ENCODE assay signal across 34 cellular contexts in genomic region chr4:174314274-174314673, GRCh38.
"Had no signal": no experiment of that assay in that cellular context is flagged by ENCODE, and none has a peak within 500 bp of the region (broad histone marks: within the 10 kb centered on the region; RNA-seq: fewer than 3 reads in every experiment).

No MANE protein-coding gene starts in this region.

- H3K4me3 ChIP-seq: ascending aorta, coronary artery, dorsolateral prefrontal cortex, esophagus muscularis mucosa, heart left ventricle, lower lobe of right lung, mucosa of descending colon, ovary, spleen, suprapubic skin, tibial artery, upper lobe of right lung had no signal

- H3K4me1 Mint-ChIP-seq: activated CD4-positive, alpha-beta T cell treated with anti-CD3 and anti-CD28 coated beads for 36 hours; naive B cell had no signal

- ATAC-seq: activated CD4-positive, alpha-beta T cell treated with anti-CD3 and anti-CD28 coated beads for 36 hours; lower lobe of right lung; mucosa of descending colon; T-cell; upper lobe of right lung had no signal

- H3K27me3 Mint-ChIP-seq: activated CD4-positive, alpha-beta T cell treated with anti-CD3 and anti-CD28 coated beads for 36 hours; activated naive CD4-positive, alpha-beta T cell treated with anti-CD3 and anti-CD28 coated beads, Interleukin-2, amount 10 ng/mL, durations not matched to agents 7 days and 5 days; activated naive CD8-positive, alpha-beta T cell treated with anti-CD3 and anti-CD28 coated beads, Interleukin-2, amount 10 ng/mL, durations not matched to agents 7 days and 5 days; naive B cell; progenitor cell of endocrine pancreas; T-cell had no signal

- H3K27me3 ChIP-seq: ascending aorta, brain microvascular endothelial cell, dorsolateral prefrontal cortex, esophagus muscularis mucosa, foreskin keratinocyte, heart left ventricle, ovary, spleen, suprapubic skin, tibial artery, upper lobe of right lung had no signal

- DNase-seq: activated CD4-positive, alpha-beta T cell treated with anti-CD3 and anti-CD28 coated beads for 36 hours; activated CD4-positive, alpha-beta T cell treated with anti-CD3 and anti-CD28 coated beads, Interleukin-2, amount 50 U/mL, for 48 hours; activated CD4-positive, CD25-positive, alpha-beta regulatory T cell; activated CD8-positive, alpha-beta memory T cell treated with anti-CD3 and anti-CD28 coated beads for 24 hours; activated CD8-positive, alpha-beta memory T cell treated with anti-CD3 and anti-CD28 coated beads, Interleukin-2, amount 50 U/mL, for 4 hours; activated gamma-delta T cell; activated naive CD4-positive, alpha-beta T cell treated with anti-CD3 and anti-CD28 coated beads, Interleukin-2, amount 10 ng/mL, durations not matched to agents 7 days and 5 days; activated naive CD8-positive, alpha-beta T cell treated with anti-CD3 and anti-CD28 coated beads, Interleukin-2, amount 10 ng/mL, durations not matched to agents 7 days and 5 days; activated T-cell treated with anti-CD3 and anti-CD28 coated beads, Interleukin-2, amount 50 U/mL, for 1 hour; dorsolateral prefrontal cortex; effector memory CD4-positive, alpha-beta T cell; heart left ventricle; hypothalamus; immature natural killer cell; kidney; lower lobe of right lung; mucosa of descending colon; naive B cell; ovary; retina; spleen; stimulated activated naive CD4-positive, alpha-beta T cell; T-cell; tibial artery; upper lobe of right lung had no signal

- H3K9me3 ChIP-seq: ascending aorta, esophagus muscularis mucosa, heart left ventricle, lower lobe of right lung, mucosa of descending colon, ovary, spleen, suprapubic skin, tibial artery, upper lobe of right lung had no signal

- H3K27ac Mint-ChIP-seq: activated CD4-positive, alpha-beta T cell treated with anti-CD3 and anti-CD28 coated beads for 36 hours; activated naive CD4-positive, alpha-beta T cell treated with anti-CD3 and anti-CD28 coated beads, Interleukin-2, amount 10 ng/mL, durations not matched to agents 7 days and 5 days; activated naive CD8-positive, alpha-beta T cell treated with anti-CD3 and anti-CD28 coated beads, Interleukin-2, amount 10 ng/mL, durations not matched to agents 7 days and 5 days; activated T-helper 1 cell treated with anti-CD3 and anti-CD28 coated beads, Interleukin-12 subunit alpha, Interleukin-12 subunit beta, Interleukin-2, Interleukin-4 antibody, amounts not matched to agents 30 ng/mL and 10 ng/mL and 1 ng/mL, durations not matched to agents 14 hours and 24 hours and 36 hours; progenitor cell of endocrine pancreas; T-helper 2 cell treated with Interferon-gamma antibody and Interleukin-4, amounts not matched to agents 5 μg/mL and 100 μg/mL, for 36 hours had no signal

- H3K27ac ChIP-seq: ascending aorta, brain microvascular endothelial cell, coronary artery, dorsolateral prefrontal cortex, esophagus muscularis mucosa, foreskin keratinocyte, heart left ventricle, lower lobe of right lung, ovary, spleen, suprapubic skin, tibial artery, upper lobe of right lung had no signal

- H3K4me1 ChIP-seq: ascending aorta, esophagus muscularis mucosa, heart left ventricle, lower lobe of right lung, spleen, suprapubic skin, tibial artery, upper lobe of right lung had no signal

- H3K9me3 Mint-ChIP-seq: activated naive CD4-positive, alpha-beta T cell treated with anti-CD3 and anti-CD28 coated beads, Interleukin-2, amount 10 ng/mL, durations not matched to agents 7 days and 5 days; activated naive CD8-positive, alpha-beta T cell treated with anti-CD3 and anti-CD28 coated beads, Interleukin-2, amount 10 ng/mL, durations not matched to agents 7 days and 5 days; activated T-helper 1 cell treated with anti-CD3 and anti-CD28 coated beads, Interleukin-12 subunit alpha, Interleukin-12 subunit beta, Interleukin-2, Interleukin-4 antibody, amounts not matched to agents 30 ng/mL and 10 ng/mL and 1 ng/mL, durations not matched to agents 14 hours and 24 hours and 36 hours; immature natural killer cell; naive B cell; T-cell; T-helper 2 cell treated with Interferon-gamma antibody and Interleukin-4, amounts not matched to agents 5 μg/mL and 100 μg/mL, for 36 hours had no signal

- H3K4me3 Mint-ChIP-seq: activated CD4-positive, alpha-beta T cell treated with anti-CD3 and anti-CD28 coated beads for 36 hours; activated naive CD4-positive, alpha-beta T cell treated with anti-CD3 and anti-CD28 coated beads, Interleukin-2, amount 10 ng/mL, durations not matched to agents 7 days and 5 days; activated naive CD8-positive, alpha-beta T cell treated with anti-CD3 and anti-CD28 coated beads, Interleukin-2, amount 10 ng/mL, durations not matched to agents 7 days and 5 days; activated T-helper 1 cell treated with anti-CD3 and anti-CD28 coated beads, Interleukin-12 subunit alpha, Interleukin-12 subunit beta, Interleukin-2, Interleukin-4 antibody, amounts not matched to agents 30 ng/mL and 10 ng/mL and 1 ng/mL, durations not matched to agents 14 hours and 24 hours and 36 hours; immature natural killer cell; naive B cell; T-cell; T-helper 2 cell treated with Interferon-gamma antibody and Interleukin-4, amounts not matched to agents 5 μg/mL and 100 μg/mL, for 36 hours had no signal

- H3K36me3 ChIP-seq: brain microvascular endothelial cell, ovary had no signal
